Comparison of ENCODE assay signal across 12 cellular contexts in genomic region chr1:2330511-2331199, GRCh38.
A peak's percentile ranks its signal among the peaks of the same experiment; 100 is the strongest.
DNase-seq lines count a peak whose midpoint lies in the region; ATAC-seq and TF ChIP-seq lines count a peak whose summit lies in the region.
"Had no signal": no experiment of that assay in that cellular context is flagged by ENCODE, and none has a peak within 500 bp of the region (broad histone marks: within the 10 kb centered on the region; RNA-seq: fewer than 3 reads in every experiment).

No MANE protein-coding gene starts in this region.

- peak; percentile 21 for ATAC-seq in lung (ENCODE audit: insufficient read depth, low FRiP score)
- ATAC-seq in stimulated activated memory B cell treated with anti-CD40 and anti-IgM and Interleukin-4, amounts not matched to agents 10 μg/mL and 1 μg/mL and 100 μg/mL, for 72 hours: no peak
- no peak for ATAC-seq in CD8-positive, alpha-beta T cell

- CTCF ChIA-PET in CD8-positive, alpha-beta T cell (lab: Charles Lee): no interaction called here

- H3K4me1 Mint-ChIP-seq in HFFc6 (ENCODE audit: low read depth): peaks cover 9% of the 10 kb centered on the region
- peaks cover 6% of the 10 kb centered on the region for H3K4me1 Mint-ChIP-seq in stimulated activated memory B cell treated with anti-CD40 and anti-IgM and Interleukin-4, amounts not matched to agents 10 μg/mL and 1 μg/mL and 100 μg/mL, for 72 hours
- no peaks in the 10 kb centered on the region for H3K4me1 Mint-ChIP-seq in CD8-positive, alpha-beta T cell (ENCODE audit: low read depth)
- H3K4me1 Mint-ChIP-seq: activated CD4-positive, alpha-beta T cell treated with anti-CD3 and anti-CD28 coated beads, Interleukin-2, amount 10 ng/mL, durations not matched to agents 7 days and 5 days; IgD-negative memory B cell had no signal

- no peak overlapping the region for H3K4me3 ChIP-seq in epithelial cell of esophagus (ENCODE audit: low read length)
- no peak overlapping the region for H3K4me3 ChIP-seq in lung
- no peak overlapping the region for H3K4me3 ChIP-seq in testis
- H3K4me3 ChIP-seq in CD8-positive, alpha-beta T cell (ENCODE audit: low read depth, low read length): no peak overlapping the region

- H3K27ac ChIP-seq in lung (ENCODE audit: low read depth in 1 of 2, low read length in 1 of 2) (peak overlapping the region in 1 of 2 donors; percentile 48), testis (peak overlapping the region; percentile 7 to 70)
- H3K27ac ChIP-seq in CD8-positive, alpha-beta T cell (ENCODE audit: low read depth, low read length): no peak overlapping the region

- DNase-seq in HFFc6: peak; percentile 85
- peak; percentile 47 for DNase-seq in epithelial cell of esophagus (ENCODE audit: low read depth)
- peak; percentile 58 for DNase-seq in lung (ENCODE audit: low spot score)
- peak; percentile 86 for DNase-seq in testis
- no peak for DNase-seq in T-helper 9 cell
- no peak for DNase-seq in HCEC 1CT
- no peak for DNase-seq in CD8-positive, alpha-beta T cell
- DNase-seq: activated CD4-positive, alpha-beta T cell treated with anti-CD3 and anti-CD28 coated beads, Interleukin-2, amount 10 ng/mL, durations not matched to agents 7 days and 5 days; anterior cingulate cortex; hypothalamus had no signal

- no peak for TF ChIP-seq POLR2A in testis (IDR thresholded peaks at IDR 0.05)

- no peaks in the 10 kb centered on the region for H3K27me3 ChIP-seq in lung (ENCODE audit: control insufficient read depth, insufficient read depth)
- no peaks in the 10 kb centered on the region for H3K27me3 ChIP-seq in testis
- H3K27me3 ChIP-seq in CD8-positive, alpha-beta T cell (ENCODE audit: insufficient read depth, low read length): no peaks in the 10 kb centered on the region

- peaks cover 2% of the 10 kb centered on the region for H3K27me3 Mint-ChIP-seq in HFFc6 (ENCODE audit: insufficient read depth)
- peaks cover 14% of the 10 kb centered on the region for H3K27me3 Mint-ChIP-seq in stimulated activated memory B cell treated with anti-CD40 and anti-IgM and Interleukin-4, amounts not matched to agents 10 μg/mL and 1 μg/mL and 100 μg/mL, for 72 hours
- peaks cover 6% of the 10 kb centered on the region for H3K27me3 Mint-ChIP-seq in CD8-positive, alpha-beta T cell (ENCODE audit: low read depth)
- H3K27me3 Mint-ChIP-seq: activated CD4-positive, alpha-beta T cell treated with anti-CD3 and anti-CD28 coated beads, Interleukin-2, amount 10 ng/mL, durations not matched to agents 7 days and 5 days had no signal

- POLR2A ChIA-PET in CD8-positive, alpha-beta T cell (lab: Charles Lee): no interaction called here

- TF ChIP-seq CTCF in HFFc6 (IDR thresholded peaks at IDR 0.05): peak; percentile 47
- no peak for TF ChIP-seq CTCF in epithelial cell of esophagus (IDR thresholded peaks at IDR 0.05; ENCODE audit: insufficient read depth, low read depth, low read length, missing control alignments)
- TF ChIP-seq CTCF in lung (IDR thresholded peaks at IDR 0.05; ENCODE audit: control extremely low read depth, extremely low read depth): no peak
- TF ChIP-seq CTCF in testis (IDR thresholded peaks at IDR 0.05): no peak
- no peak for TF ChIP-seq CTCF in CD8-positive, alpha-beta T cell (IDR thresholded peaks at IDR 0.05)

- no peaks in the 10 kb centered on the region for H3K36me3 Mint-ChIP-seq in HFFc6 (ENCODE audit: low read depth)
- H3K36me3 Mint-ChIP-seq in stimulated activated memory B cell treated with anti-CD40 and anti-IgM and Interleukin-4, amounts not matched to agents 10 μg/mL and 1 μg/mL and 100 μg/mL, for 72 hours: no peaks in the 10 kb centered on the region
- H3K36me3 Mint-ChIP-seq in CD8-positive, alpha-beta T cell: no peaks in the 10 kb centered on the region
- H3K36me3 Mint-ChIP-seq: IgD-negative memory B cell had no signal

- peak overlapping the region; percentile 94 for H3K27ac Mint-ChIP-seq in HFFc6
- H3K27ac Mint-ChIP-seq in stimulated activated memory B cell treated with anti-CD40 and anti-IgM and Interleukin-4, amounts not matched to agents 10 μg/mL and 1 μg/mL and 100 μg/mL, for 72 hours: no peak overlapping the region
- no peak overlapping the region for H3K27ac Mint-ChIP-seq in CD8-positive, alpha-beta T cell
- H3K27ac Mint-ChIP-seq: activated CD4-positive, alpha-beta T cell treated with anti-CD3 and anti-CD28 coated beads, Interleukin-2, amount 10 ng/mL, durations not matched to agents 7 days and 5 days; IgD-negative memory B cell had no signal

- peaks cover 5% of the 10 kb centered on the region; the same call in 1 of the 2 replicates for H3K9me3 Mint-ChIP-seq in HFFc6
- no peaks in the 10 kb centered on the region for H3K9me3 Mint-ChIP-seq in stimulated activated memory B cell treated with anti-CD40 and anti-IgM and Interleukin-4, amounts not matched to agents 10 μg/mL and 1 μg/mL and 100 μg/mL, for 72 hours
- no peaks in the 10 kb centered on the region for H3K9me3 Mint-ChIP-seq in CD8-positive, alpha-beta T cell
- H3K9me3 Mint-ChIP-seq: activated CD4-positive, alpha-beta T cell treated with anti-CD3 and anti-CD28 coated beads, Interleukin-2, amount 10 ng/mL, durations not matched to agents 7 days and 5 days; IgD-negative memory B cell had no signal

- peaks cover 0 to 4% of the 10 kb centered on the region in 2 donors for H3K4me1 ChIP-seq in lung (ENCODE audit: control insufficient read depth in 2 of 2, insufficient read depth in 2 of 2, low read length in 2 of 2)
- H3K4me1 ChIP-seq in testis: peaks cover 16% of the 10 kb centered on the region
- no peaks in the 10 kb centered on the region for H3K4me1 ChIP-seq in CD8-positive, alpha-beta T cell (ENCODE audit: insufficient read depth, low read length)

- H3K36me3 ChIP-seq in lung (ENCODE audit: control insufficient read depth in 2 of 2, insufficient read depth in 2 of 2, low read length in 2 of 2) (no peaks in the 10 kb centered on the region), testis (ENCODE audit: low read depth, missing control alignments) (no peaks in the 10 kb centered on the region)
- no peaks in the 10 kb centered on the region for H3K36me3 ChIP-seq in CD8-positive, alpha-beta T cell (ENCODE audit: insufficient read depth, low read length)

- H3K9me3 ChIP-seq in lung (ENCODE audit: control insufficient read depth in 2 of 2, insufficient read depth in 1 of 2, low read length in 1 of 2): no peaks in the 10 kb centered on the region
- no peaks in the 10 kb centered on the region for H3K9me3 ChIP-seq in testis
- H3K9me3 ChIP-seq in CD8-positive, alpha-beta T cell (ENCODE audit: low read length): no peaks in the 10 kb centered on the region

- WGBS in lung, 2 donors: 59 to 78% methylated on average over 32 of the region's 32 CpGs
- WGBS in testis, 2 donors: 43 to 73% methylated on average over 14 to 31 of the region's 32 CpGs

- H3K4me3 Mint-ChIP-seq in HFFc6: peak overlapping the region; percentile 77
- H3K4me3 Mint-ChIP-seq in stimulated activated memory B cell treated with anti-CD40 and anti-IgM and Interleukin-4, amounts not matched to agents 10 μg/mL and 1 μg/mL and 100 μg/mL, for 72 hours: no peak overlapping the region
- H3K4me3 Mint-ChIP-seq in CD8-positive, alpha-beta T cell: no peak overlapping the region
- H3K4me3 Mint-ChIP-seq: activated CD4-positive, alpha-beta T cell treated with anti-CD3 and anti-CD28 coated beads, Interleukin-2, amount 10 ng/mL, durations not matched to agents 7 days and 5 days; IgD-negative memory B cell had no signal

- intact Hi-C loops in testis (cut with DNase I; ENCODE audit: low total_unique reads): loop anchor here (10.0 kb wide), 1 partner anchor 54 kb away; no protein-coding TSS in a partner anchor
- intact Hi-C loops in CD8-positive, alpha-beta T cell (cut with DNase I, micrococcal nuclease): no loop called here

Comparison
In these comparisons a context has a peak if more than half of its experiments do, and no peak if none do; other contexts are left out.
1. DNase-seq: peak in HFFc6 (single experiment), epithelial cell of esophagus (single experiment), lung (single experiment) and testis (single experiment); none in T-helper 9 cell (single experiment), HCEC 1CT (single experiment) and CD8-positive, alpha-beta T cell (0 of 7).